In the genomic region with DNA sequence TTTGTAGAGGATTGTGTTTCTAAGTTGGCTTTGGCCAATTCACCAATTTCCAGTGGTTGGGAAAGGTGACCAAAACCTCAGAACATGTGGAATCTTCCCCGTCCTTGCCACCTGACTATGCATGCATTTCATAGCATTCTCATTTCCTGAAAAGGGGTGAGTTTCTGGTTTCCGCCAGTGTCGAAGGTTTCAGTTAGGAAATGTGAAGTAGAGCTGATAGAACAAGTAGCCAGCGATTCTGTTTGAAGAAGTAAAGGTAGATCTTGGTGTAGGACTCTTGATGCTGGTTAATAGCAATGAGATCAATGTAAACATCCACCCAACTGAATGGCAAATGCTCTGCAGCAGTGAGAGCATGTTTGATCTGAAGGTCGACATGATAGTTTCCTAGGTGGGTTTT, we compare ENCODE assay signal across 22 cellular contexts. TPM values are rescaled to one million over a fixed set of nuclear protein-coding genes. Genes with fewer than 3 reads are reported as not detected.
DNase-seq lines count a peak whose midpoint lies in the region; ATAC-seq and TF ChIP-seq lines count a peak whose summit lies in the region.
"Had no signal": no experiment of that assay in that cellular context is flagged by ENCODE, and none has a peak within 500 bp of the region (broad histone marks: within the 10 kb centered on the region; RNA-seq: fewer than 3 reads in every experiment).

No MANE protein-coding gene starts in this region.

- H2AFZ ChIP-seq in mammary epithelial cell (ENCODE audit: low read depth, low read length): peak overlapping the region; percentile 43
- H2AFZ ChIP-seq in MM.1S (ENCODE audit: low read length): no peak overlapping the region
- H2AFZ ChIP-seq: GM23248 had no signal

- BruUV-seq in mammary epithelial cell (replicated peaks; lab: Mats Ljungman, UMichigan) (no TSS peak), MCF 10A (replicated peaks; lab: Mats Ljungman, UMichigan) (no TSS peak), Calu3 (replicated peaks; lab: Mats Ljungman, UMichigan) (no TSS peak)

- H3K9me3 Mint-ChIP-seq in MCF 10A (ENCODE audit: unreplicated experiment): peaks cover 19% of the 10 kb centered on the region
- peaks cover 10% of the 10 kb centered on the region for H3K9me3 Mint-ChIP-seq in Calu3 (ENCODE audit: low read depth, unreplicated experiment)
- peaks cover 23 to 24% of the 10 kb centered on the region in 2 donors for H3K9me3 Mint-ChIP-seq in stimulated activated naive B cell treated with anti-CD40 and anti-IgM and Interleukin-4, amounts not matched to agents 10 μg/mL and 1 μg/mL and 100 μg/mL, for 72 hours

- no peak for ATAC-seq in HG02970 (IDR thresholded peaks at IDR 0.05; ENCODE audit: low FRiP score, unreplicated experiment)
- no peak for ATAC-seq in stimulated activated naive B cell treated with anti-CD40 and anti-IgM and Interleukin-4, amounts not matched to agents 10 μg/mL and 1 μg/mL and 100 μg/mL, for 72 hours (replicated peaks)
- ATAC-seq: A549; CD8-positive, alpha-beta T cell had no signal

- no peak overlapping the region for H3K27ac ChIP-seq in mammary epithelial cell (ENCODE audit: insufficient read depth, low read depth, low read length)
- peak overlapping the region; percentile 71 for H3K27ac ChIP-seq in MM.1S (ENCODE audit: low read length)
- H3K27ac ChIP-seq: 22Rv1, A549, BLaER1, GM23248 had no signal

- WGBS in mammary epithelial cell (ENCODE audit: low coverage, missing lambda C conversion rate): 35% methylated on average over 5 of the region's 5 CpGs

- intact Hi-C loops in mammary epithelial cell (cut with micrococcal nuclease) (no loop called here), MCF 10A (cut with micrococcal nuclease) (no loop called here), Calu3 (cut with micrococcal nuclease; ENCODE audit: unreplicated experiment) (no loop called here)

- H3K36me3 Mint-ChIP-seq in MCF 10A (ENCODE audit: insufficient read depth, unreplicated experiment): peaks cover 6% of the 10 kb centered on the region
- H3K36me3 Mint-ChIP-seq in Calu3 (ENCODE audit: insufficient read depth, unreplicated experiment): peaks cover 6% of the 10 kb centered on the region
- peaks cover 0 to 4% of the 10 kb centered on the region in 2 donors for H3K36me3 Mint-ChIP-seq in stimulated activated naive B cell treated with anti-CD40 and anti-IgM and Interleukin-4, amounts not matched to agents 10 μg/mL and 1 μg/mL and 100 μg/mL, for 72 hours
- H3K36me3 Mint-ChIP-seq: CD14-positive monocyte; CD8-positive, alpha-beta T cell; IgD-negative memory B cell had no signal

- DNase-seq in mammary epithelial cell (no peak), MCF 10A (ENCODE audit: unreplicated experiment) (no peak), MM.1S (peak; percentile 54), dermis microvascular lymphatic vessel endothelial cell (ENCODE audit: low read depth in 2 of 2) (peak; percentile 2 to 37), Calu3 (no peak)
- no peak for DNase-seq in stimulated activated naive B cell treated with anti-CD40 and anti-IgM and Interleukin-4, amounts not matched to agents 10 μg/mL and 1 μg/mL and 100 μg/mL, for 72 hours
- DNase-seq: CD8-positive, alpha-beta T cell; DMS 273 treated with DMSO at 0.1 percent for 48 hours; DMS53; DND-41; EL; GM23248; KBM-7 had no signal

- no peak overlapping the region for H3K9ac ChIP-seq in mammary epithelial cell (ENCODE audit: insufficient read depth, low read length)
- peak overlapping the region; percentile 7; the same call in 1 of the 2 replicates for H3K9ac ChIP-seq in MM.1S (ENCODE audit: low read length)
- H3K9ac ChIP-seq: BLaER1, GM23248 had no signal

- H3K36me3 ChIP-seq in mammary epithelial cell (ENCODE audit: insufficient read depth, low read length) (no peaks in the 10 kb centered on the region), MM.1S (replicated peaks; ENCODE audit: insufficient read depth, low read length) (no peaks in the 10 kb centered on the region)
- H3K36me3 ChIP-seq: BLaER1, HAP-1 had no signal

- H3K9me3 ChIP-seq in mammary epithelial cell (replicated peaks; ENCODE audit: insufficient read depth, low read length) (no peaks in the 10 kb centered on the region), MM.1S (replicated peaks; ENCODE audit: insufficient read depth, low read length) (no peaks in the 10 kb centered on the region)

- H3K4me1 ChIP-seq in mammary epithelial cell (ENCODE audit: insufficient read depth, low read length): peaks cover 10% of the 10 kb centered on the region
- peaks cover 22% of the 10 kb centered on the region for H3K4me1 ChIP-seq in MM.1S (ENCODE audit: low read length)
- H3K4me1 ChIP-seq: A549, BLaER1, HAP-1 had no signal

- H4K20me1 ChIP-seq in mammary epithelial cell (ENCODE audit: insufficient read depth, low read length): no peaks in the 10 kb centered on the region
- no peaks in the 10 kb centered on the region for H4K20me1 ChIP-seq in MM.1S (ENCODE audit: insufficient read depth, low read length)
- H4K20me1 ChIP-seq: BLaER1 had no signal

- no peaks in the 10 kb centered on the region for H3K27me3 ChIP-seq in mammary epithelial cell (ENCODE audit: insufficient read depth, low read length)
- no peaks in the 10 kb centered on the region for H3K27me3 ChIP-seq in MM.1S (replicated peaks; ENCODE audit: insufficient read depth, low read length)
- H3K27me3 ChIP-seq: BLaER1 had no signal

- POLR2A ChIA-PET in MCF 10A (lab: Yijun Ruan, JAX): no interaction called here

- CTCF ChIA-PET in mammary epithelial cell (lab: Charles Lee; ENCODE audit: low non-redundant PET): no interaction called here
- CTCF ChIA-PET in MCF 10A (lab: Yijun Ruan, JAX): interaction anchor here (0.6 to 2.2 kb wide), 4 partner anchors 31 to 381 kb away, joined by 3 to 6 read pairs (median 3); no protein-coding TSS in a partner anchor
- CTCF ChIA-PET in Calu3 (lab: Charles Lee): no interaction called here

- H3K27ac Mint-ChIP-seq in MCF 10A (ENCODE audit: low read depth, unreplicated experiment) (no peak overlapping the region), Calu3 (ENCODE audit: unreplicated experiment) (no peak overlapping the region)
- no peak overlapping the region for H3K27ac Mint-ChIP-seq in stimulated activated naive B cell treated with anti-CD40 and anti-IgM and Interleukin-4, amounts not matched to agents 10 μg/mL and 1 μg/mL and 100 μg/mL, for 72 hours
- H3K27ac Mint-ChIP-seq: CD14-positive monocyte; CD8-positive, alpha-beta T cell; IgD-negative memory B cell had no signal

- in situ Hi-C loops in mammary epithelial cell (cut with MboI; ENCODE audit: low sequenced_read_pairs in 2 of 2): no loop called here

- H3K79me2 ChIP-seq in mammary epithelial cell (ENCODE audit: insufficient read depth, low read length): no peaks in the 10 kb centered on the region
- peaks cover 21% of the 10 kb centered on the region; the same call in 1 of the 2 replicates for H3K79me2 ChIP-seq in MM.1S (ENCODE audit: low read length)

- H3K4me3 ChIP-seq in mammary epithelial cell (replicated peaks in 1 of 3; ENCODE audit: insufficient read depth in 1 of 3, low read depth in 2 of 3, low read length in 3 of 3) (no peak overlapping the region), MM.1S (ENCODE audit: low read length) (peak overlapping the region; percentile 52)
- H3K4me3 ChIP-seq: A549, BLaER1, GM23248, HAP-1 had no signal

- H3K27me3 Mint-ChIP-seq in MCF 10A (ENCODE audit: insufficient read depth, unreplicated experiment) (no peaks in the 10 kb centered on the region), Calu3 (ENCODE audit: unreplicated experiment) (no peaks in the 10 kb centered on the region)
- peaks cover 26 to 52% of the 10 kb centered on the region in 2 donors for H3K27me3 Mint-ChIP-seq in stimulated activated naive B cell treated with anti-CD40 and anti-IgM and Interleukin-4, amounts not matched to agents 10 μg/mL and 1 μg/mL and 100 μg/mL, for 72 hours

- H3K4me2 ChIP-seq in mammary epithelial cell (ENCODE audit: insufficient read depth, low read depth, low read length) (no peak overlapping the region), MM.1S (ENCODE audit: low read depth, low read length) (peak overlapping the region; percentile 89)
- H3K4me2 ChIP-seq: A549, BLaER1 had no signal

- TF ChIP-seq CTCF in mammary epithelial cell (conservative IDR thresholded peaks at IDR 0.05 in 1 of 2, IDR thresholded peaks at IDR 0.05 in 1 of 2; ENCODE audit: extremely low read depth in 1 of 2, insufficient read depth in 1 of 2, low read depth in 1 of 2, low read length in 2 of 2) (no peak), MCF 10A (IDR thresholded peaks at IDR 0.05; ENCODE audit: unreplicated experiment) (no peak), MM.1S (IDR thresholded peaks at IDR 0.05; ENCODE audit: low read length) (no peak), Calu3 (IDR thresholded peaks at IDR 0.05; ENCODE audit: unreplicated experiment) (no peak)

- dilution Hi-C loops in mammary epithelial cell (cut with HindIII; ENCODE audit: low sequenced_read_pairs): loop anchor here (5.0 kb wide), 1 partner anchor 43 kb away; no protein-coding TSS in a partner anchor

- H3K4me1 Mint-ChIP-seq in MCF 10A (ENCODE audit: insufficient read depth, unreplicated experiment) (no peaks in the 10 kb centered on the region), Calu3 (ENCODE audit: low read depth, unreplicated experiment) (no peaks in the 10 kb centered on the region)
- no peaks in the 10 kb centered on the region for H3K4me1 Mint-ChIP-seq in stimulated activated naive B cell treated with anti-CD40 and anti-IgM and Interleukin-4, amounts not matched to agents 10 μg/mL and 1 μg/mL and 100 μg/mL, for 72 hours
- H3K4me1 Mint-ChIP-seq: CD14-positive monocyte, IgD-negative memory B cell had no signal

- no peak overlapping the region for H3K4me3 Mint-ChIP-seq in MCF 10A (ENCODE audit: unreplicated experiment)
- H3K4me3 Mint-ChIP-seq in Calu3 (ENCODE audit: low read depth, unreplicated experiment): no peak overlapping the region
- H3K4me3 Mint-ChIP-seq in stimulated activated naive B cell treated with anti-CD40 and anti-IgM and Interleukin-4, amounts not matched to agents 10 μg/mL and 1 μg/mL and 100 μg/mL, for 72 hours: no peak overlapping the region
- H3K4me3 Mint-ChIP-seq: CD14-positive monocyte; CD8-positive, alpha-beta T cell; IgD-negative memory B cell had no signal

- no peaks in the 10 kb centered on the region for H3K9me2 ChIP-seq in MM.1S (replicated peaks; ENCODE audit: insufficient read depth, low read length)

- peaks cover 15% of the 10 kb centered on the region; the same call in 1 of the 2 replicates for H3F3A ChIP-seq in MM.1S (ENCODE audit: insufficient read depth, low read length)

RNA-seq across cellular contexts. Expression of gene SMOC1, which starts 15.9 kb away (rescaled TPM):
- total RNA-seq in mammary epithelial cell: 10 to 100 TPM; 22.3 to 44.9 TPM
- polyA plus RNA-seq in mammary epithelial cell: 10.6 TPM
- 7.0 TPM for polyA minus RNA-seq in mammary epithelial cell
- 22.9 and 23.6 TPM in 2 replicates for total RNA-seq in MCF 10A (2022)
- total RNA-seq in dermis microvascular lymphatic vessel endothelial cell: 0.90 and 2.3 TPM in 2 replicates
- 21.4 and 39.6 TPM in 2 replicates for total RNA-seq in Calu3 (2022)
- total RNA-seq: CD8-positive, alpha-beta T cell; G401; HT-29 had no signal
- polyA plus RNA-seq: CD14-positive monocyte, IgD-negative memory B cell had no signal

Comparison
In these comparisons a context has a peak if more than half of its experiments do, and no peak if none do; other contexts are left out.
1. DNase-seq: peak in MM.1S (single experiment) and dermis microvascular lymphatic vessel endothelial cell (2 of 2); none in mammary epithelial cell (single experiment), MCF 10A (single experiment), Calu3 (single experiment) and stimulated activated naive B cell treated with anti-CD40 and anti-IgM and Interleukin-4, amounts not matched to agents 10 μg/mL and 1 μg/mL and 100 μg/mL, for 72 hours (single experiment).